8 cellular contexts compared by ENCODE assay signal in genomic region chr4:143184217-143184502, GRCh38. TPM values are rescaled to one million over a fixed set of nuclear protein-coding genes. Genes with fewer than 3 reads are reported as not detected.
DNase-seq lines count a peak whose midpoint lies in the region; ATAC-seq and TF ChIP-seq lines count a peak whose summit lies in the region.

No MANE protein-coding gene starts in this region.

- DNase-seq in left cardiac atrium (no peak), gastrocnemius medialis (no peak), NCI-H2107 (lab: John Stamatoyannopoulos, UW) (no peak)
- no peak for DNase-seq in activated effector memory CD4-positive, alpha-beta T cell treated with Interleukin-2 at 50 U/mL for 16 hours

- no peak for TF ChIP-seq CTCF in WI38 (IDR thresholded peaks at IDR 0.05; ENCODE audit: low read depth, low read length)
- TF ChIP-seq CTCF in gastrocnemius medialis (IDR thresholded peaks at IDR 0.05 in 4 of 5, conservative IDR thresholded peaks at IDR 0.05 in 1 of 5): no peak

- H3K36me3 ChIP-seq in BLaER1: no peaks in the 10 kb centered on the region
- H3K36me3 ChIP-seq in gastrocnemius medialis: no peaks in the 10 kb centered on the region

- in situ Hi-C loops in gastrocnemius medialis (cut with MboI; ENCODE audit: low sequenced_read_pairs in 4 of 4): no loop called here

- H3K9ac ChIP-seq in BLaER1: peak overlapping the region; percentile 93

- ATAC-seq in GM19035 (IDR thresholded peaks at IDR 0.05; ENCODE audit: unreplicated experiment): peak; percentile 28
- peak; percentile 18 for ATAC-seq in HG03196 (IDR thresholded peaks at IDR 0.05; ENCODE audit: unreplicated experiment)
- peak; percentile 7 to 12 for ATAC-seq in left cardiac atrium
- ATAC-seq in gastrocnemius medialis: peak in 1 of 2 donors; percentile 8

- intact Hi-C loops in left cardiac atrium (cut with DNase I): loop anchor here in 1 of 2 donors (10.0 kb wide), 1 partner anchor 299 kb away; no protein-coding TSS in a partner anchor
- intact Hi-C loops in gastrocnemius medialis (cut with DNase I; ENCODE audit: low total_unique reads): loop anchor here (1.0 to 10.0 kb wide), 4 partner anchors 153 to 1991 kb away; partner anchors contain the start of genes GAB1, SMARCA5 and ZNF330

- H3K27ac ChIP-seq in BLaER1 (peak overlapping the region; percentile 90), gastrocnemius medialis (peak overlapping the region; percentile 95 to 98 (median 96))

- H3K9me3 ChIP-seq in BLaER1 (no peaks in the 10 kb centered on the region), gastrocnemius medialis (no peaks in the 10 kb centered on the region)

- H3K27me3 ChIP-seq in BLaER1: no peaks in the 10 kb centered on the region
- H3K27me3 ChIP-seq in gastrocnemius medialis: no peaks in the 10 kb centered on the region

- H3K4me1 ChIP-seq in BLaER1 (peaks cover 37% of the 10 kb centered on the region), gastrocnemius medialis (peaks cover 26 to 33% of the 10 kb centered on the region in 2 donors)

- H4K20me1 ChIP-seq in BLaER1: peaks cover 43% of the 10 kb centered on the region

- TF ChIP-seq POLR2A in gastrocnemius medialis (IDR thresholded peaks at IDR 0.05): no peak

- H3K4me2 ChIP-seq in BLaER1: peak overlapping the region; percentile 71

- H3K4me3 ChIP-seq in BLaER1 (peak overlapping the region; percentile 97), WI38 (ENCODE audit: low read depth, low read length) (peak overlapping the region; percentile 91), gastrocnemius medialis (peak overlapping the region; percentile 73 to 94 (median 91))

RNA-seq across cellular contexts. Expression of gene USP38, which starts 0.6 kb away (rescaled TPM):
- total RNA-seq in left cardiac atrium (10 to 100 TPM; 17.3 to 21.0 TPM), gastrocnemius medialis (100 to 1,000 TPM in 2 of 4 donors, 10 to 100 TPM in 2; 63.6 to 142 (median 102) TPM)
